8 cellular contexts compared by ENCODE assay signal in genomic region chr22:38704568-38705234, GRCh38. TPM values are rescaled to one million over a fixed set of nuclear protein-coding genes. Genes with fewer than 3 reads are reported as not detected.
DNase-seq lines count a peak whose midpoint lies in the region; ATAC-seq and TF ChIP-seq lines count a peak whose summit lies in the region.

No MANE protein-coding gene starts in this region.

- peaks cover 2% of the 10 kb centered on the region for H3K36me3 Mint-ChIP-seq in endodermal cell (ENCODE audit: low read depth)

- CTCF ChIA-PET in OCI-LY7 (lab: Charles Lee; ENCODE audit: unreplicated experiment), result no interaction called here

- no peak for TF ChIP-seq CTCF in GM06990 (IDR thresholded peaks at IDR 0.05; ENCODE audit: insufficient read depth, low read length, poor library complexity, severe bottlenecking)
- no peak for TF ChIP-seq CTCF in OCI-LY7 (conservative IDR thresholded peaks at IDR 0.05; ENCODE audit: low read length)
- no peak for TF ChIP-seq CTCF in endodermal cell (conservative IDR thresholded peaks at IDR 0.05)
- no peak for TF ChIP-seq CTCF in ovary (IDR thresholded peaks at IDR 0.05)

- H3K27ac ChIP-seq in OCI-LY7 (ENCODE audit: low read depth, low read length, poor library complexity, severe bottlenecking) (peak overlapping the region; percentile 79), endodermal cell (ENCODE audit: low read depth, low read length) (peak overlapping the region; percentile 59), ovary (peak overlapping the region; percentile 49 to 74)

- peak overlapping the region; percentile 99 for H3K27ac Mint-ChIP-seq in endodermal cell

- H3K79me2 ChIP-seq in OCI-LY7 (ENCODE audit: insufficient read depth, low read depth, low read length), result peaks cover 43% of the 10 kb centered on the region

- H3K9me3 Mint-ChIP-seq in endodermal cell, result no peaks in the 10 kb centered on the region

- H3K4me1 ChIP-seq in OCI-LY7 (ENCODE audit: insufficient read depth, low read length, poor library complexity, severe bottlenecking), result peaks cover 67% of the 10 kb centered on the region
- peaks cover 4% of the 10 kb centered on the region for H3K4me1 ChIP-seq in endodermal cell (ENCODE audit: control insufficient read depth, insufficient read depth, low read length)
- H3K4me1 ChIP-seq in ovary (ENCODE audit: insufficient read depth), result peaks cover 8% of the 10 kb centered on the region

- TSS peak; percentile 81 for BruUV-seq in OCI-LY7 (replicated peaks; lab: Mats Ljungman, UMichigan)

- intact Hi-C loops in OCI-LY7 (cut with micrococcal nuclease; ENCODE audit: unreplicated experiment), result loop anchor here (2.0 to 10.0 kb wide), 3 partner anchors 24 to 650 kb away; partner anchors contain the start of genes PICK1 and TOMM22
- intact Hi-C loops in ovary (cut with DNase I), result no loop called here

- DNase-seq in GM06990 (ENCODE audit: extremely low read depth, insufficient read length) (no peak), OCI-LY7 (ENCODE audit: low spot score) (peak; percentile 20), endodermal cell (no peak), ovary (no peak), anterior cingulate cortex (lab: John Stamatoyannopoulos, UW) (no peak)

- H3K9ac ChIP-seq in endodermal cell (ENCODE audit: extremely low read depth, low read length, poor library complexity, severe bottlenecking), result peak overlapping the region; percentile 51

- WGBS in endodermal cell (ENCODE audit: insufficient coverage in 1 of 2, insufficient read length in 1 of 2), 2 experiments, result 49% methylated on average over 6 to 11 of the region's 11 CpGs
- WGBS in ovary, 3 donors, result 18 to 27% (median 22%) methylated on average over 11 of the region's 11 CpGs

- POLR2A ChIA-PET in OCI-LY7 (lab: Charles Lee), result interaction anchor here (0.7 kb wide), 1 partner anchor 21 kb away, joined by 3 read pairs; no protein-coding TSS in a partner anchor

- peaks cover 38% of the 10 kb centered on the region for H3K4me1 Mint-ChIP-seq in endodermal cell

- H3K9me3 ChIP-seq in OCI-LY7 (ENCODE audit: low read length) (no peaks in the 10 kb centered on the region), endodermal cell (ENCODE audit: control insufficient read depth, low read length) (no peaks in the 10 kb centered on the region), ovary (no peaks in the 10 kb centered on the region)

- TF ChIP-seq EP300 in ovary (IDR thresholded peaks at IDR 0.05), result no peak

- H3K27me3 Mint-ChIP-seq in endodermal cell (ENCODE audit: insufficient read depth), result no peaks in the 10 kb centered on the region

- no peak for TF ChIP-seq POLR2A in ovary (IDR thresholded peaks at IDR 0.05)

- no peaks in the 10 kb centered on the region for H3K9me2 ChIP-seq in OCI-LY7 (ENCODE audit: insufficient read depth, low read length)

- H3K4me2 ChIP-seq in OCI-LY7 (ENCODE audit: low read length), result peak overlapping the region; percentile 93

- ATAC-seq in GM21360 (IDR thresholded peaks at IDR 0.05; ENCODE audit: unreplicated experiment), result no peak
- ATAC-seq in HG02798 (IDR thresholded peaks at IDR 0.05; ENCODE audit: poor library complexity, unreplicated experiment), result no peak
- ATAC-seq in GM18909 (IDR thresholded peaks at IDR 0.05; ENCODE audit: poor library complexity, unreplicated experiment), result no peak

- H3K36me3 ChIP-seq in GM06990 (ENCODE audit: control insufficient read depth, insufficient read depth, low read length) (peaks cover 2% of the 10 kb centered on the region; the same call in 1 of the 2 replicates), OCI-LY7 (ENCODE audit: insufficient read depth, low read length) (peaks cover 2% of the 10 kb centered on the region; the same call in 1 of the 2 replicates), endodermal cell (ENCODE audit: control insufficient read depth, insufficient read depth, low read length) (peaks cover 8% of the 10 kb centered on the region), ovary (no peaks in the 10 kb centered on the region)

- H4K20me1 ChIP-seq in OCI-LY7 (ENCODE audit: insufficient read depth, low read length), result peaks cover 22% of the 10 kb centered on the region

- H3K27me3 ChIP-seq in GM06990 (replicated peaks; ENCODE audit: control insufficient read depth, insufficient read depth, low read length) (no peaks in the 10 kb centered on the region), endodermal cell (ENCODE audit: control insufficient read depth, insufficient read depth, low read length, poor library complexity, severe bottlenecking) (no peaks in the 10 kb centered on the region), ovary (no peaks in the 10 kb centered on the region)

- H3K4me3 ChIP-seq in GM06990 (replicated peaks; ENCODE audit: low read depth, low read length), result peak overlapping the region; percentile 57
- H3K4me3 ChIP-seq in OCI-LY7 (ENCODE audit: low read depth, low read length, poor library complexity, severe bottlenecking), result peak overlapping the region; percentile 67
- H3K4me3 ChIP-seq in endodermal cell (ENCODE audit: low read length), result peak overlapping the region; percentile 72
- peak overlapping the region; percentile 25 for H3K4me3 ChIP-seq in ovary

- H2AFZ ChIP-seq in OCI-LY7 (ENCODE audit: low read length), result peak overlapping the region; percentile 77

- peak overlapping the region; percentile 86 for H3K4me3 Mint-ChIP-seq in endodermal cell

RNA-seq across cellular contexts. Expression of gene GTPBP1, which starts 1.0 kb away (rescaled TPM):
- 46.1 and 51.1 TPM in 2 replicates for total RNA-seq in OCI-LY7 (2014; rRNA removed; shearing (Covaris generic))
- total RNA-seq in OCI-LY7 (2022) (95.0 and 97.5 TPM in 2 replicates), endodermal cell (10 to 100 TPM; 79.0 to 86.1 TPM), ovary (10 to 100 TPM; 40.5 to 71.3 (median 62.3) TPM)
- 50.9 TPM for polyA plus RNA-seq in endodermal cell (2013, experiment 1 of 2)
- polyA plus RNA-seq in endodermal cell (2013, experiment 2 of 2), result 49.5 TPM
- 10 to 100 TPM; 16.9 to 29.8 TPM for polyA plus RNA-seq in ovary

RNA-seq across cellular contexts. Expression of gene JOSD1, which starts 4.0 kb away (rescaled TPM):
- 46.6 and 50.4 TPM in 2 replicates for total RNA-seq in OCI-LY7 (2014; rRNA removed; shearing (Covaris generic))
- total RNA-seq in OCI-LY7 (2022), result 54.7 and 56.3 TPM in 2 replicates
- 10 to 100 TPM; 21.2 to 26.7 TPM for total RNA-seq in endodermal cell
- 35.3 TPM for polyA plus RNA-seq in endodermal cell (2013, experiment 1 of 2)
- 33.0 TPM for polyA plus RNA-seq in endodermal cell (2013, experiment 2 of 2)
- 100 to 1,000 TPM in 1 of 7 donors, 10 to 100 TPM in 6; 43.1 to 138 (median 48.7) TPM for total RNA-seq in ovary
- polyA plus RNA-seq in ovary, result 10 to 100 TPM; 33.6 to 55.2 TPM

RNA-seq across cellular contexts. Expression of gene TOMM22, which starts 22.9 kb away (rescaled TPM):
- 51.8 and 61.7 TPM in 2 replicates for total RNA-seq in OCI-LY7 (2014; rRNA removed; shearing (Covaris generic))
- 99.6 and 114 TPM in 2 replicates for total RNA-seq in OCI-LY7 (2022)
- 100 to 1,000 TPM; 114 to 119 TPM for total RNA-seq in endodermal cell
- polyA plus RNA-seq in endodermal cell (2013, experiment 1 of 2), result 88.4 TPM
- 72.7 TPM for polyA plus RNA-seq in endodermal cell (2013, experiment 2 of 2)
- total RNA-seq in ovary, result 10 to 100 TPM; 30.0 to 68.3 (median 57.7) TPM
- 10 to 100 TPM; 30.6 to 96.3 TPM for polyA plus RNA-seq in ovary

RNA-seq across cellular contexts. Expression of gene CBY1, which starts 48.3 kb away (rescaled TPM):
- 3.5 and 10.5 TPM in 2 replicates for total RNA-seq in OCI-LY7 (2014; rRNA removed; shearing (Covaris generic))
- total RNA-seq in OCI-LY7 (2022), result 12.8 and 15.1 TPM in 2 replicates
- 10 to 100 TPM; 40.7 to 60.9 TPM for total RNA-seq in endodermal cell
- 40.6 TPM for polyA plus RNA-seq in endodermal cell (2013, experiment 1 of 2)
- polyA plus RNA-seq in endodermal cell (2013, experiment 2 of 2), result 40.8 TPM
- 10 to 100 TPM; 15.5 to 45.2 (median 35.0) TPM for total RNA-seq in ovary
- 10 to 100 TPM; 54.0 to 84.0 TPM for polyA plus RNA-seq in ovary

RNA-seq across cellular contexts. Expression of gene FAM227A, which starts 48.5 kb away (rescaled TPM):
- total RNA-seq in OCI-LY7 (2014; rRNA removed; shearing (Covaris generic)), result 0.16 and 0.23 TPM in 2 replicates
- 0.57 and 0.72 TPM in 2 replicates for total RNA-seq in OCI-LY7 (2022)
- 10 to 100 TPM in 1 of 2 donors, 1 to 10 TPM in 1; 9.1 to 14.9 TPM for total RNA-seq in endodermal cell
- polyA plus RNA-seq in endodermal cell (2013, experiment 1 of 2), result 7.4 TPM
- 7.1 TPM for polyA plus RNA-seq in endodermal cell (2013, experiment 2 of 2)
- total RNA-seq in ovary, result 1 to 10 TPM in 6 of 7 donors, under 1 TPM in 1; 1.00 to 7.4 (median 2.5) TPM
- polyA plus RNA-seq in ovary, result under 1 TPM; 0.72 to 0.76 TPM
